1 cellular context compared by ENCODE assay signal in genomic region chr19:51548213-51548651, GRCh38.
TF ChIP-seq lines count a peak whose summit lies in the region.

No MANE protein-coding gene starts in this region.

TF ChIP-seq in K562, 482 proteins besides CTCF, POLR2A, EP300 and RAD21 (continued from another document):
- no peak for TF ChIP-seq PBX2 (CRISPR knock-in tag; IDR thresholded peaks at IDR 0.05; ENCODE audit: low read depth)
- no peak for TF ChIP-seq PBX2 (tag; conservative IDR thresholded peaks at IDR 0.05; ENCODE audit: low read depth)
- TF ChIP-seq, protein P1, sequence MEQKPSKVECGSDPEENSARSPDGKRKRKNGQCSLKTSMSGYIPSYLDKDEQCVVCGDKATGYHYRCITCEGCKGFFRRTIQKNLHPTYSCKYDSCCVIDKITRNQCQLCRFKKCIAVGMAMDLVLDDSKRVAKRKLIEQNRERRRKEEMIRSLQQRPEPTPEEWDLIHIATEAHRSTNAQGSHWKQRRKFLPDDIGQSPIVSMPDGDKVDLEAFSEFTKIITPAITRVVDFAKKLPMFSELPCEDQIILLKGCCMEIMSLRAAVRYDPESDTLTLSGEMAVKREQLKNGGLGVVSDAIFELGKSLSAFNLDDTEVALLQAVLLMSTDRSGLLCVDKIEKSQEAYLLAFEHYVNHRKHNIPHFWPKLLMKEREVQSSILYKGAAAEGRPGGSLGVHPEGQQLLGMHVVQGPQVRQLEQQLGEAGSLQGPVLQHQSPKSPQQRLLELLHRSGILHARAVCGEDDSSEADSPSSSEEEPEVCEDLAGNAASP (IDR thresholded peaks at IDR 0.05), result no peak
- TF ChIP-seq ZNF395 (CRISPR knock-in tag; IDR thresholded peaks at IDR 0.05), result peak; percentile 12
- TF ChIP-seq L3MBTL2 (IDR thresholded peaks at IDR 0.05), result no peak
- TF ChIP-seq HLTF (IDR thresholded peaks at IDR 0.05), result 0 out of 2 replicates have a peak, but pooled peaks have one; percentile 19
- TF ChIP-seq, protein P2, sequence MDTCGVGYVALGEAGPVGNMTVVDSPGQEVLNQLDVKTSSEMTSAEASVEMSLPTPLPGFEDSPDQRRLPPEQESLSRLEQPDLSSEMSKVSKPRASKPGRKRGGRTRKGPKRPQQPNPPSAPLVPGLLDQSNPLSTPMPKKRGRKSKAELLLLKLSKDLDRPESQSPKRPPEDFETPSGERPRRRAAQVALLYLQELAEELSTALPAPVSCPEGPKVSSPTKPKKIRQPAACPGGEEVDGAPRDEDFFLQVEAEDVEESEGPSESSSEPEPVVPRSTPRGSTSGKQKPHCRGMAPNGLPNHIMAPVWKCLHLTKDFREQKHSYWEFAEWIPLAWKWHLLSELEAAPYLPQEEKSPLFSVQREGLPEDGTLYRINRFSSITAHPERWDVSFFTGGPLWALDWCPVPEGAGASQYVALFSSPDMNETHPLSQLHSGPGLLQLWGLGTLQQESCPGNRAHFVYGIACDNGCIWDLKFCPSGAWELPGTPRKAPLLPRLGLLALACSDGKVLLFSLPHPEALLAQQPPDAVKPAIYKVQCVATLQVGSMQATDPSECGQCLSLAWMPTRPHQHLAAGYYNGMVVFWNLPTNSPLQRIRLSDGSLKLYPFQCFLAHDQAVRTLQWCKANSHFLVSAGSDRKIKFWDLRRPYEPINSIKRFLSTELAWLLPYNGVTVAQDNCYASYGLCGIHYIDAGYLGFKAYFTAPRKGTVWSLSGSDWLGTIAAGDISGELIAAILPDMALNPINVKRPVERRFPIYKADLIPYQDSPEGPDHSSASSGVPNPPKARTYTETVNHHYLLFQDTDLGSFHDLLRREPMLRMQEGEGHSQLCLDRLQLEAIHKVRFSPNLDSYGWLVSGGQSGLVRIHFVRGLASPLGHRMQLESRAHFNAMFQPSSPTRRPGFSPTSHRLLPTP (IDR thresholded peaks at IDR 0.05; ENCODE audit: borderline replicate concordance, extremely low read depth, insufficient read length), result no peak
- TF ChIP-seq TRIM24 (IDR thresholded peaks at IDR 0.05), result no peak
- 0 out of 2 replicates have a peak, but pooled peaks have one; percentile 38 for TF ChIP-seq ELF4 (CRISPR knock-in tag; IDR thresholded peaks at IDR 0.05)
- TF ChIP-seq POLR2H (tag; IDR thresholded peaks at IDR 0.05; ENCODE audit: low read depth), result 0 out of 2 replicates have a peak, but pooled peaks have one; percentile 26
- 0 out of 2 replicates have a peak, but pooled peaks have one; percentile 22 for TF ChIP-seq ZNF449 (CRISPR knock-in tag; IDR thresholded peaks at IDR 0.05)
- TF ChIP-seq, protein P3, sequence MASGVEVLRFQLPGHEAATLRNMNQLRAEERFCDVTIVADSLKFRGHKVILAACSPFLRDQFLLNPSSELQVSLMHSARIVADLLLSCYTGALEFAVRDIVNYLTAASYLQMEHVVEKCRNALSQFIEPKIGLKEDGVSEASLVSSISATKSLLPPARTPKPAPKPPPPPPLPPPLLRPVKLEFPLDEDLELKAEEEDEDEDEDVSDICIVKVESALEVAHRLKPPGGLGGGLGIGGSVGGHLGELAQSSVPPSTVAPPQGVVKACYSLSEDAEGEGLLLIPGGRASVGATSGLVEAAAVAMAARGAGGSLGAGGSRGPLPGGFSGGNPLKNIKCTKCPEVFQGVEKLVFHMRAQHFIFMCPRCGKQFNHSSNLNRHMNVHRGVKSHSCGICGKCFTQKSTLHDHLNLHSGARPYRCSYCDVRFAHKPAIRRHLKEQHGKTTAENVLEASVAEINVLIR (CRISPR knock-in tag; IDR thresholded peaks at IDR 0.05), result peak; percentile 35; the same call in 1 of the 2 replicates
- peak; percentile 7; the same call in 1 of the 2 replicates for TF ChIP-seq DMBX1 (CRISPR knock-in tag; IDR thresholded peaks at IDR 0.05; ENCODE audit: borderline replicate concordance)
- peak; percentile 36 for TF ChIP-seq SUPT5H (IDR thresholded peaks at IDR 0.05)
- TF ChIP-seq TAF1 (IDR thresholded peaks at IDR 0.05; ENCODE audit: control insufficient read depth, extremely low read depth, insufficient read depth, low read length, severe bottlenecking), result peak; percentile 14
- peak; percentile 54; the same call in 1 of the 2 replicates for TF ChIP-seq NR4A1 (CRISPR knock-in tag; IDR thresholded peaks at IDR 0.05)
- 0 out of 2 replicates have a peak, but pooled peaks have one; percentile 11 for TF ChIP-seq NR4A1 (tag; IDR thresholded peaks at IDR 0.05)
- no peak for TF ChIP-seq MYC (IDR thresholded peaks at IDR 0.05; ENCODE audit: low read depth, low read length)
- TF ChIP-seq MYC (CRISPR knock-in tag; IDR thresholded peaks at IDR 0.05; ENCODE audit: borderline replicate concordance, low read depth), result peak; percentile 70; the same call in 1 of the 2 replicates
- peak; percentile 67 for TF ChIP-seq ZFX (CRISPR knock-in tag; IDR thresholded peaks at IDR 0.05)
- TF ChIP-seq, protein P4, sequence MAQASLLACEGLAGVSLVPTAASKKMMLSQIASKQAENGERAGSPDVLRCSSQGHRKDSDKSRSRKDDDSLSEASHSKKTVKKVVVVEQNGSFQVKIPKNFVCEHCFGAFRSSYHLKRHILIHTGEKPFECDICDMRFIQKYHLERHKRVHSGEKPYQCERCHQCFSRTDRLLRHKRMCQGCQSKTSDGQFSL (CRISPR knock-in tag; IDR thresholded peaks at IDR 0.05), result no peak
- TF ChIP-seq, protein P4 (tag; IDR thresholded peaks at IDR 0.05), result peak in 1 of 2 experiments; percentile 19; a peak in 1 of 4 replicates
- no peak for TF ChIP-seq IFI16 (CRISPR knock-in tag; IDR thresholded peaks at IDR 0.05)
- 0 out of 2 replicates have a peak, but pooled peaks have one; percentile 12 for TF ChIP-seq ZNF830 (CRISPR knock-in tag; IDR thresholded peaks at IDR 0.05)
- TF ChIP-seq MEF2D (tag; conservative IDR thresholded peaks at IDR 0.05; ENCODE audit: low read depth), result peak; percentile 30; the same call in 1 of the 2 replicates
- TF ChIP-seq EWSR1 (IDR thresholded peaks at IDR 0.05; ENCODE audit: borderline replicate concordance, low read depth, partially characterized antibody), result no peak
- TF ChIP-seq NFIX (CRISPR knock-in tag; IDR thresholded peaks at IDR 0.05; ENCODE audit: low read depth), result no peak
- TF ChIP-seq RAD51 (IDR thresholded peaks at IDR 0.05; ENCODE audit: borderline replicate concordance, low read depth), result no peak
- TF ChIP-seq POLR2AphosphoS5 (IDR thresholded peaks at IDR 0.05; ENCODE audit: control insufficient read depth, insufficient read depth, low read depth, low read length), result no peak
- TF ChIP-seq TRIM28 (IDR thresholded peaks at IDR 0.05), result peak; percentile 66
- TF ChIP-seq HDGF (IDR thresholded peaks at IDR 0.05), result 0 out of 2 replicates have a peak, but pooled peaks have one; percentile 20
- TF ChIP-seq, protein P5, sequence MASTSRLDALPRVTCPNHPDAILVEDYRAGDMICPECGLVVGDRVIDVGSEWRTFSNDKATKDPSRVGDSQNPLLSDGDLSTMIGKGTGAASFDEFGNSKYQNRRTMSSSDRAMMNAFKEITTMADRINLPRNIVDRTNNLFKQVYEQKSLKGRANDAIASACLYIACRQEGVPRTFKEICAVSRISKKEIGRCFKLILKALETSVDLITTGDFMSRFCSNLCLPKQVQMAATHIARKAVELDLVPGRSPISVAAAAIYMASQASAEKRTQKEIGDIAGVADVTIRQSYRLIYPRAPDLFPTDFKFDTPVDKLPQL (IDR thresholded peaks at IDR 0.05; ENCODE audit: extremely low read depth, insufficient read length), result no peak
- TF ChIP-seq NR2F6 (CRISPR knock-in tag; IDR thresholded peaks at IDR 0.05), result no peak
- TF ChIP-seq VEZF1 (CRISPR knock-in tag; IDR thresholded peaks at IDR 0.05), result peak; percentile 30
- TF ChIP-seq ERF (CRISPR knock-in tag; IDR thresholded peaks at IDR 0.05), result 0 out of 2 replicates have a peak, but pooled peaks have one; percentile 54
- TF ChIP-seq SIRT6 (IDR thresholded peaks at IDR 0.05; ENCODE audit: low read depth, low read length), result no peak
- TF ChIP-seq NFRKB (IDR thresholded peaks at IDR 0.05; ENCODE audit: low read depth), result peak; percentile 89
- no peak for TF ChIP-seq FOS (IDR thresholded peaks at IDR 0.05; ENCODE audit: extremely low read depth, insufficient read length)
- 0 out of 2 replicates have a peak, but pooled peaks have one; percentile 39 for TF ChIP-seq ATF4 (CRISPR knock-in tag; IDR thresholded peaks at IDR 0.05)
- 0 out of 3 replicates have a peak, but pooled peaks of 1 of the 2 experiments have one; percentile 38 for TF ChIP-seq CBX3 (IDR thresholded peaks at IDR 0.05; ENCODE audit: borderline replicate concordance in 1 of 2, low read length in 2 of 2)
- no peak for TF ChIP-seq ZNF384 (IDR thresholded peaks at IDR 0.05; ENCODE audit: low read depth, low read length)
- TF ChIP-seq PTBP1 (IDR thresholded peaks at IDR 0.05; ENCODE audit: low read depth, low read length), result no peak
- TF ChIP-seq CBX1 (IDR thresholded peaks at IDR 0.05; ENCODE audit: low read depth), result 0 out of 2 replicates have a peak, but pooled peaks have one; percentile 28
- TF ChIP-seq ZNF655 (CRISPR knock-in tag; IDR thresholded peaks at IDR 0.05), result peak; percentile 76; the same call in 1 of the 2 replicates
- 0 out of 2 replicates have a peak, but pooled peaks have one; percentile 15 for TF ChIP-seq OTX1 (CRISPR knock-in tag; IDR thresholded peaks at IDR 0.05)
